ENCODE assay signal across 8 cellular contexts in the genomic region with DNA sequence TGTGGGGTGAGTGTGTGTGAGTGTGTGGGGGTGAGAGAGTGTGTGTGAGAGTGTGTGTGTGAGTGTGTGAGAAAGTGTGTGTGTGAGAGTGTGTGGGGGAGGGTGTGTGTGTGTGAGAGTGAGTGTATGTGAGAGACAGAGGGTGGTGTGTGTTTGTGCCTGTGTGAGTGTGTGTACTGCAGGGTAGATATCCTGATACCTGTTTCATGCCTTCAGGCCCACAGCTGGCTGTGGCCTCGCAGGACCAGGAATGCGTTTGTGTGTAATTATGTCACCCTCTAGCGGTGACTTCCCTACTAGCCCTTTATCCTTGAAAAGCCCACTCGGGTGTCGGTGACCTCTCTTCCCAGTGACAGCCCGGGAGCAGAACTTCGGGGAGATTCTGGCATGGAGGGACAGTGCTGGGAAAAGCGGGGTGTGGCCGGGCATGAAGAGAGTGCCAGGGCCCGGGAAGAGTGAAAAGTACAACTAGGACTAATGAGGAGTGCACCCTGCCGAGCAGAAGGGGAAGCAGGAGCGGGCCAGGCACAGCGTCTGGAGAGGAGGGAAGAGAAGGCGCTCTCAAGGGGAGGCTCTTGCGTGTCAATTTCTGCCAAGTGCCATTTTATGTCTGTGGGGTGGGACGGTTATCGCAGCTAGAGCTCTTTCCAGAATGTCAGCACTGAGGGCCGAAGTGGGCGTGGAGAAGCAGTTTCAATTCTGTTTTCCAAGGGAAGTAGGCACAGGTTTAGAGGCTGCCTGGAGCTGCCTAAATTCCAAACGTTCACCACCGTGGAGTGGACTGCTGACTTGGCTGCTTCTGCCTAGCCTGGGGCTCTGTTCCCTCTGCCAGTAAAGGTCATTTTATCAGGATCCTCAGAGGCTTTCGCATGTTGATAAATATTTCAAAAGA. TPM values are rescaled to one million over a fixed set of nuclear protein-coding genes. Genes with fewer than 3 reads are reported as not detected.
DNase-seq lines count a peak whose midpoint lies in the region; ATAC-seq, FAIRE-seq and TF ChIP-seq lines count a peak whose summit lies in the region.

No MANE protein-coding gene starts in this region.

- H3K27me3 ChIP-seq in SJSA1 (replicated peaks): no peaks in the 10 kb centered on the region
- no peaks in the 10 kb centered on the region for H3K27me3 ChIP-seq in neutrophil

- H3K36me3 ChIP-seq in SJSA1 (no peaks in the 10 kb centered on the region), neutrophil (no peaks in the 10 kb centered on the region)

- peak; percentile 86 for TF ChIP-seq CTCF in LNCaP clone FGC (IDR thresholded peaks at IDR 0.05; ENCODE audit: control insufficient read depth, extremely low read depth, insufficient read depth)
- TF ChIP-seq CTCF in neutrophil (IDR thresholded peaks at IDR 0.05): peak; percentile 76

- H3K27me3 Mint-ChIP-seq in activated naive CD8-positive, alpha-beta T cell treated with anti-CD3 and anti-CD28 coated beads, Interleukin-2, amount 10 ng/mL, durations not matched to agents 7 days and 5 days: peaks cover 2% of the 10 kb centered on the region

- H3K4me3 Mint-ChIP-seq in activated naive CD8-positive, alpha-beta T cell treated with anti-CD3 and anti-CD28 coated beads, Interleukin-2, amount 10 ng/mL, durations not matched to agents 7 days and 5 days: peak overlapping the region; percentile 83

- in situ Hi-C loops in Caki2 (cut with HindIII; ENCODE audit: low pct_unique_long_range_greater_than_20kb, low sequenced_read_pairs): no loop called here

- peak overlapping the region; percentile 27 for H3K27ac Mint-ChIP-seq in activated naive CD8-positive, alpha-beta T cell treated with anti-CD3 and anti-CD28 coated beads, Interleukin-2, amount 10 ng/mL, durations not matched to agents 7 days and 5 days

- no peak for FAIRE-seq in frontal cortex (lab: Jason Lieb, UNC)

- H3K4me1 ChIP-seq in SJSA1 (replicated peaks) (peaks cover 31% of the 10 kb centered on the region), neutrophil (ENCODE audit: control insufficient read depth in 1 of 2, insufficient read depth in 1 of 2, low read depth in 1 of 2, low read length in 1 of 2) (peaks cover 60 to 61% of the 10 kb centered on the region in 2 experiments)

- intact Hi-C loops in head of caudate nucleus (cut with DNase I): no loop called here

- H3K27ac ChIP-seq in SJSA1: peak overlapping the region; percentile 44
- peak overlapping the region; percentile 59 for H3K27ac ChIP-seq in neutrophil

- peak overlapping the region; percentile 36 for H3K4me3 ChIP-seq in LNCaP clone FGC (ENCODE audit: low read depth, low read length)
- peak overlapping the region; percentile 31 for H3K4me3 ChIP-seq in SJSA1
- peak overlapping the region; percentile 65 to 69 for H3K4me3 ChIP-seq in neutrophil (ENCODE audit: low read depth in 1 of 2, low read length in 1 of 2)

- peaks cover 29% of the 10 kb centered on the region for H3K4me1 Mint-ChIP-seq in activated naive CD8-positive, alpha-beta T cell treated with anti-CD3 and anti-CD28 coated beads, Interleukin-2, amount 10 ng/mL, durations not matched to agents 7 days and 5 days

- H3K9me3 ChIP-seq in SJSA1 (replicated peaks) (no peaks in the 10 kb centered on the region), neutrophil (no peaks in the 10 kb centered on the region)

- DNase-seq in Caki2 (ENCODE audit: low read depth): peak; percentile 85
- DNase-seq in LNCaP clone FGC (ENCODE audit: low read depth): peak; percentile 64
- peak; percentile 77 to 87 for DNase-seq in SJSA1 (ENCODE audit: low read depth in 1 of 2, low spot score in 2 of 2)
- DNase-seq in activated naive CD8-positive, alpha-beta T cell treated with anti-CD3 and anti-CD28 coated beads, Interleukin-2, amount 10 ng/mL, durations not matched to agents 7 days and 5 days: peak; percentile 63
- peak; percentile 39 to 88 (median 70) for DNase-seq in head of caudate nucleus
- no peak for DNase-seq in frontal cortex (ENCODE audit: low spot score in 2 of 2)

- POLR2A ChIA-PET in activated naive CD8-positive, alpha-beta T cell treated with anti-CD3 and anti-CD28 coated beads, Interleukin-2, amount 10 ng/mL, durations not matched to agents 7 days and 5 days (lab: Charles Lee): interaction anchor here (0.6 to 0.8 kb wide), 2 partner anchors 11 to 12 kb away, joined by 4 read pairs; partner anchors contain the start of gene FBXL14

- H3K36me3 Mint-ChIP-seq in activated naive CD8-positive, alpha-beta T cell treated with anti-CD3 and anti-CD28 coated beads, Interleukin-2, amount 10 ng/mL, durations not matched to agents 7 days and 5 days: peaks cover 3% of the 10 kb centered on the region

- peak; percentile 26 for ATAC-seq in GM21515 (IDR thresholded peaks at IDR 0.05; ENCODE audit: unreplicated experiment)
- peak; percentile 69 for ATAC-seq in activated naive CD8-positive, alpha-beta T cell treated with anti-CD3 and anti-CD28 coated beads, Interleukin-2, amount 10 ng/mL, durations not matched to agents 7 days and 5 days (ENCODE audit: low read depth)

- H3K9me3 Mint-ChIP-seq in activated naive CD8-positive, alpha-beta T cell treated with anti-CD3 and anti-CD28 coated beads, Interleukin-2, amount 10 ng/mL, durations not matched to agents 7 days and 5 days: no peaks in the 10 kb centered on the region

RNA-seq across cellular contexts. Expression of gene FBXL14, which starts 11.0 kb away (rescaled TPM):
- total RNA-seq in Caki2 (2014; rRNA removed; shearing (Covaris generic); ENCODE audit: low replicate concordance): 11.9 and 16.2 TPM in 2 replicates
- total RNA-seq in SJSA1 (2014; rRNA removed; shearing (Covaris generic)): 8.1 and 16.1 TPM in 2 replicates
- 10 to 100 TPM; 33.7 to 34.8 TPM for total RNA-seq in activated naive CD8-positive, alpha-beta T cell treated with anti-CD3 and anti-CD28 coated beads, Interleukin-2, amount 10 ng/mL, durations not matched to agents 7 days and 5 days
- 17.5 TPM for total RNA-seq in frontal cortex

RNA-seq across cellular contexts. Expression of gene WNT5B, which starts 23.7 kb away (rescaled TPM):
- total RNA-seq in Caki2 (2014; rRNA removed; shearing (Covaris generic); ENCODE audit: low replicate concordance): 4.9 and 9.2 TPM in 2 replicates
- 8.9 and 15.4 TPM in 2 replicates for total RNA-seq in SJSA1 (2014; rRNA removed; shearing (Covaris generic))
- total RNA-seq in activated naive CD8-positive, alpha-beta T cell treated with anti-CD3 and anti-CD28 coated beads, Interleukin-2, amount 10 ng/mL, durations not matched to agents 7 days and 5 days: not detected
- 22.0 TPM for total RNA-seq in frontal cortex

Comparison
In these comparisons a context has a peak if more than half of its experiments do, and no peak if none do; other contexts are left out.
1. DNase-seq: peak in Caki2 (single experiment), LNCaP clone FGC (single experiment), SJSA1 (2 of 2), activated naive CD8-positive, alpha-beta T cell treated with anti-CD3 and anti-CD28 coated beads, Interleukin-2, amount 10 ng/mL, durations not matched to agents 7 days and 5 days (single experiment) and head of caudate nucleus (42 of 42); none in frontal cortex (0 of 2).
2. Peak in every context shown above with its lines, with median percentiles within 50 percentile points of each other: H3K4me3 ChIP-seq.